20 cellular contexts compared by ENCODE assay signal in genomic region chr21:25569711-25570110, GRCh38. TPM values are rescaled to one million over a fixed set of nuclear protein-coding genes. Genes with fewer than 3 reads are reported as not detected.
DNase-seq lines count a peak whose midpoint lies in the region; ATAC-seq and TF ChIP-seq lines count a peak whose summit lies in the region.
"Had no signal": no experiment of that assay in that cellular context is flagged by ENCODE, and none has a peak within 500 bp of the region (broad histone marks: within the 10 kb centered on the region; RNA-seq: fewer than 3 reads in every experiment).

No MANE protein-coding gene starts in this region.

- H4K20me1 ChIP-seq in SK-N-SH (ENCODE audit: insufficient read depth): no peaks in the 10 kb centered on the region

- POLR2A ChIA-PET in CD8-positive, alpha-beta memory T cell (lab: Charles Lee): no interaction called here
- POLR2A ChIA-PET in T-cell (lab: Charles Lee): interaction anchor here in 1 of 2 donors (0.6 kb wide), 2 partner anchors 82 to 161 kb away, joined by 3 to 10 read pairs; no protein-coding TSS in a partner anchor
- POLR2A ChIA-PET in SK-N-SH (lab: Yijun Ruan, JAX): no interaction called here

- peaks cover 35% of the 10 kb centered on the region for H3K36me3 Mint-ChIP-seq in T-helper 1 cell treated with Interleukin-12 subunit alpha and Interleukin-12 subunit beta and Interleukin-4 antibody, amounts not matched to agents 30 μg/mL and 1 μg/mL, for 36 hours (ENCODE audit: low read depth)
- H3K36me3 Mint-ChIP-seq in CD8-positive, alpha-beta memory T cell: no peaks in the 10 kb centered on the region
- H3K36me3 Mint-ChIP-seq in T-cell: peaks cover 9% of the 10 kb centered on the region

- 99% methylated on average over 4 of the region's 4 CpGs for WGBS in SK-N-SH (ENCODE audit: low lambda C conversion rate)

- H3K79me2 ChIP-seq in SK-N-SH (ENCODE audit: insufficient read depth): no peaks in the 10 kb centered on the region

- ATAC-seq in T-cell (replicated peaks in 1 of 4) (no peak), HG03175 (IDR thresholded peaks at IDR 0.05; ENCODE audit: unreplicated experiment) (no peak), HG03097 (IDR thresholded peaks at IDR 0.05; ENCODE audit: low FRiP score, unreplicated experiment) (no peak)
- ATAC-seq: psoas muscle, Right ventricle myocardium inferior had no signal

- CTCF ChIA-PET in CD8-positive, alpha-beta memory T cell (lab: Charles Lee): no interaction called here
- CTCF ChIA-PET in T-cell (lab: Charles Lee): no interaction called here
- CTCF ChIA-PET in SK-N-SH (lab: Yijun Ruan, JAX): no interaction called here

- no peaks in the 10 kb centered on the region for H3K27me3 ChIP-seq in CD8-positive, alpha-beta memory T cell (ENCODE audit: insufficient read depth, low read length, poor library complexity, severe bottlenecking)
- no peaks in the 10 kb centered on the region for H3K27me3 ChIP-seq in effector memory CD4-positive, alpha-beta T cell (replicated peaks; ENCODE audit: control insufficient read depth, insufficient read depth, low read length, poor library complexity, severe bottlenecking)
- no peaks in the 10 kb centered on the region for H3K27me3 ChIP-seq in SK-N-SH (ENCODE audit: insufficient read depth)
- H3K27me3 ChIP-seq: stomach had no signal

- peaks cover 56% of the 10 kb centered on the region for H3K4me1 Mint-ChIP-seq in T-helper 1 cell treated with Interleukin-12 subunit alpha and Interleukin-12 subunit beta and Interleukin-4 antibody, amounts not matched to agents 30 μg/mL and 1 μg/mL, for 36 hours (ENCODE audit: low read depth)
- peaks cover 69 to 99% (median 94%) of the 10 kb centered on the region in 3 donors for H3K4me1 Mint-ChIP-seq in CD8-positive, alpha-beta memory T cell
- H3K4me1 Mint-ChIP-seq in T-cell: peaks cover 47 to 83% (median 80%) of the 10 kb centered on the region in 3 donors

- H3K9me3 ChIP-seq in CD8-positive, alpha-beta memory T cell (ENCODE audit: low read length): no peaks in the 10 kb centered on the region
- H3K9me3 ChIP-seq in effector memory CD4-positive, alpha-beta T cell (ENCODE audit: control insufficient read depth, low read length): no peaks in the 10 kb centered on the region
- H3K9me3 ChIP-seq in SK-N-SH: no peaks in the 10 kb centered on the region
- H3K9me3 ChIP-seq: left ventricle myocardium inferior, psoas muscle, stomach had no signal

- H3K27me3 Mint-ChIP-seq in T-helper 1 cell treated with Interleukin-12 subunit alpha and Interleukin-12 subunit beta and Interleukin-4 antibody, amounts not matched to agents 30 μg/mL and 1 μg/mL, for 36 hours (ENCODE audit: low read depth): no peaks in the 10 kb centered on the region
- H3K27me3 Mint-ChIP-seq in CD8-positive, alpha-beta memory T cell: no peaks in the 10 kb centered on the region
- no peaks in the 10 kb centered on the region for H3K27me3 Mint-ChIP-seq in T-cell
- H3K27me3 Mint-ChIP-seq: dendritic cell treated with granulocyte-macrophage colony-stimulating factor and Interleukin-4, amounts not matched to agents 40 ng/mL and 50 ng/mL, for 4 days had no signal

- H2AFZ ChIP-seq in SK-N-SH (ENCODE audit: low read depth): no peak overlapping the region

- no peak overlapping the region for H3K27ac ChIP-seq in CD8-positive, alpha-beta memory T cell (ENCODE audit: low read depth, low read length)
- peak overlapping the region; percentile 5 for H3K27ac ChIP-seq in effector memory CD4-positive, alpha-beta T cell (ENCODE audit: insufficient read depth, low read length, poor library complexity, severe bottlenecking)
- H3K27ac ChIP-seq in SK-N-SH (ENCODE audit: low read depth in 2 of 2, low read length in 1 of 2): peak overlapping the region in 1 of 2 experiments; percentile 22; a peak in 1 of 4 replicates
- H3K27ac ChIP-seq: left ventricle myocardium inferior, psoas muscle had no signal

- no peak overlapping the region for H3K4me2 ChIP-seq in SK-N-SH

- TF ChIP-seq EP300 in SK-N-SH (IDR thresholded peaks at IDR 0.05; ENCODE audit: borderline replicate concordance in 1 of 2, low read depth in 1 of 2, low read length in 1 of 2): no peak

- no peak for DNase-seq in T-helper 1 cell
- DNase-seq in CD8-positive, alpha-beta memory T cell: no peak
- DNase-seq in T-cell: no peak
- DNase-seq in effector memory CD4-positive, alpha-beta T cell: no peak
- DNase-seq in SK-N-SH: no peak
- DNase-seq: 8988T; activated CD4-positive, alpha-beta T cell treated with anti-CD3 and anti-CD28 coated beads, Interleukin-2, amount 50 U/mL, for 1 hour; activated gamma-delta T cell treated with Interleukin-2 at 50 U/mL for 16 hours; EL; left ventricle myocardium inferior; MM.1S; NCI-H1694 treated with DMSO at 0.1 percent for 48 hours; NCI-H446; psoas muscle; stomach had no signal

- peak overlapping the region; percentile 19 for H3K4me3 Mint-ChIP-seq in T-helper 1 cell treated with Interleukin-12 subunit alpha and Interleukin-12 subunit beta and Interleukin-4 antibody, amounts not matched to agents 30 μg/mL and 1 μg/mL, for 36 hours
- H3K4me3 Mint-ChIP-seq in CD8-positive, alpha-beta memory T cell: peak overlapping the region; percentile 13 to 79 (median 59)
- peak overlapping the region in 2 of 3 donors; percentile 0 to 42 for H3K4me3 Mint-ChIP-seq in T-cell
- H3K4me3 Mint-ChIP-seq: dendritic cell treated with granulocyte-macrophage colony-stimulating factor and Interleukin-4, amounts not matched to agents 40 ng/mL and 50 ng/mL, for 4 days had no signal

- TF ChIP-seq CTCF in SK-N-SH (IDR thresholded peaks at IDR 0.05): no peak

- TF ChIP-seq RAD21 in SK-N-SH (IDR thresholded peaks at IDR 0.05; ENCODE audit: low read length): no peak

- H3K36me3 ChIP-seq in CD8-positive, alpha-beta memory T cell (ENCODE audit: insufficient read depth, low read length): no peaks in the 10 kb centered on the region
- H3K36me3 ChIP-seq in effector memory CD4-positive, alpha-beta T cell (ENCODE audit: control insufficient read depth, insufficient read depth, low read length): no peaks in the 10 kb centered on the region
- H3K36me3 ChIP-seq in SK-N-SH (replicated peaks in 1 of 2; ENCODE audit: control insufficient read depth in 1 of 2, insufficient read depth in 2 of 2, low read length in 1 of 2): peaks cover 2 to 6% of the 10 kb centered on the region in 2 experiments

- H3K4me1 ChIP-seq in CD8-positive, alpha-beta memory T cell (ENCODE audit: insufficient read depth, low read length): peaks cover 38% of the 10 kb centered on the region
- peaks cover 29% of the 10 kb centered on the region for H3K4me1 ChIP-seq in effector memory CD4-positive, alpha-beta T cell (ENCODE audit: control insufficient read depth, insufficient read depth, low read length, poor library complexity, severe bottlenecking)
- H3K4me1 ChIP-seq in SK-N-SH (ENCODE audit: control insufficient read depth in 1 of 2, insufficient read depth in 2 of 2, low read depth in 1 of 2, low read length in 1 of 2): peaks cover 0 to 19% of the 10 kb centered on the region in 2 experiments; a peak in 3 of 4 replicates
- H3K4me1 ChIP-seq: left ventricle myocardium inferior, psoas muscle had no signal

- H3F3A ChIP-seq in SK-N-SH (replicated peaks; ENCODE audit: insufficient read depth): peaks cover 26% of the 10 kb centered on the region

- H3K9me2 ChIP-seq in SK-N-SH: no peaks in the 10 kb centered on the region

- peak overlapping the region; percentile 56 for H3K27ac Mint-ChIP-seq in T-helper 1 cell treated with Interleukin-12 subunit alpha and Interleukin-12 subunit beta and Interleukin-4 antibody, amounts not matched to agents 30 μg/mL and 1 μg/mL, for 36 hours
- H3K27ac Mint-ChIP-seq in CD8-positive, alpha-beta memory T cell: peak overlapping the region in 7 of 8 donors; percentile 1 to 67 (median 51)
- H3K27ac Mint-ChIP-seq in T-cell: peak overlapping the region; percentile 74 to 77
- H3K27ac Mint-ChIP-seq: dendritic cell treated with granulocyte-macrophage colony-stimulating factor and Interleukin-4, amounts not matched to agents 40 ng/mL and 50 ng/mL, for 4 days had no signal

- H3K9me3 Mint-ChIP-seq in T-helper 1 cell treated with Interleukin-12 subunit alpha and Interleukin-12 subunit beta and Interleukin-4 antibody, amounts not matched to agents 30 μg/mL and 1 μg/mL, for 36 hours: no peaks in the 10 kb centered on the region
- H3K9me3 Mint-ChIP-seq in CD8-positive, alpha-beta memory T cell: no peaks in the 10 kb centered on the region
- no peaks in the 10 kb centered on the region for H3K9me3 Mint-ChIP-seq in T-cell
- H3K9me3 Mint-ChIP-seq: dendritic cell treated with granulocyte-macrophage colony-stimulating factor and Interleukin-4, amounts not matched to agents 40 ng/mL and 50 ng/mL, for 4 days had no signal

- H3K4me3 ChIP-seq in CD8-positive, alpha-beta memory T cell (ENCODE audit: low read length): no peak overlapping the region
- H3K4me3 ChIP-seq in effector memory CD4-positive, alpha-beta T cell (ENCODE audit: insufficient read depth, low read depth, low read length, poor library complexity, severe bottlenecking): no peak overlapping the region
- H3K4me3 ChIP-seq in SK-N-SH (ENCODE audit: low read depth in 2 of 2, low read length in 1 of 2): no peak overlapping the region
- H3K4me3 ChIP-seq: left ventricle myocardium inferior, psoas muscle, stomach had no signal

- H3K9ac ChIP-seq in SK-N-SH: no peak overlapping the region

TF ChIP-seq in SK-N-SH, 30 proteins besides CTCF, POLR2A, EP300 and RAD21 (continues in another document):
- TF ChIP-seq, protein P1, sequence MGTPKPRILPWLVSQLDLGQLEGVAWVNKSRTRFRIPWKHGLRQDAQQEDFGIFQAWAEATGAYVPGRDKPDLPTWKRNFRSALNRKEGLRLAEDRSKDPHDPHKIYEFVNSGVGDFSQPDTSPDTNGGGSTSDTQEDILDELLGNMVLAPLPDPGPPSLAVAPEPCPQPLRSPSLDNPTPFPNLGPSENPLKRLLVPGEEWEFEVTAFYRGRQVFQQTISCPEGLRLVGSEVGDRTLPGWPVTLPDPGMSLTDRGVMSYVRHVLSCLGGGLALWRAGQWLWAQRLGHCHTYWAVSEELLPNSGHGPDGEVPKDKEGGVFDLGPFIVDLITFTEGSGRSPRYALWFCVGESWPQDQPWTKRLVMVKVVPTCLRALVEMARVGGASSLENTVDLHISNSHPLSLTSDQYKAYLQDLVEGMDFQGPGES (IDR thresholded peaks at IDR 0.05; ENCODE audit: low read depth, low read length): no peak
- no peak for TF ChIP-seq GABPA (IDR thresholded peaks at IDR 0.05; ENCODE audit: low read depth)
- no peak for TF ChIP-seq FOXJ3 (CRISPR knock-in tag; IDR thresholded peaks at IDR 0.05)
- TF ChIP-seq NRF1 (IDR thresholded peaks at IDR 0.05; ENCODE audit: low read depth, low read length): no peak
- TF ChIP-seq EZH2phosphoT487 (IDR thresholded peaks at IDR 0.05; ENCODE audit: borderline replicate concordance, low read depth): no peak

RNA-seq across cellular contexts. Expression of gene MRPL39, which starts 37.6 kb away (rescaled TPM):
- total RNA-seq in CD8-positive, alpha-beta memory T cell: 10 to 100 TPM; 81.1 to 85.5 TPM
- 39.3 TPM for polyA plus RNA-seq in CD8-positive, alpha-beta memory T cell
- 10 to 100 TPM; 10.6 to 18.2 (median 14.8) TPM for total RNA-seq in T-cell
- polyA plus RNA-seq in SK-N-SH (2012; rRNA removed): 21.1 and 26.9 TPM in 2 replicates
- polyA plus RNA-seq in SK-N-SH (2012; cell fraction: cytosol; rRNA removed): 30.2 and 43.6 TPM in 2 replicates
- 7.3 and 13.5 TPM in 2 replicates for polyA plus RNA-seq in SK-N-SH (2012; cell fraction: nucleus; rRNA removed)

Comparison
In these comparisons a context has a peak if more than half of its experiments do, and no peak if none do; other contexts are left out.
1. RNA of gene MRPL39, which starts 37.6 kb away (total RNA-seq): 81.1 to 85.5 TPM in CD8-positive, alpha-beta memory T cell; 10.6 to 18.2 TPM in T-cell; every median in the first group is over 4 times any median in the second.
2. Peak in every context shown above with its lines, with median percentiles within 50 percentile points of each other: H3K27ac Mint-ChIP-seq and H3K4me3 Mint-ChIP-seq.